Comparison of ENCODE assay signal across 2 cellular contexts in genomic region chr6:169162249-169162967, GRCh38.
TF ChIP-seq lines count a peak whose summit lies in the region.

No MANE protein-coding gene starts in this region.

TF ChIP-seq in HCT116, 20 proteins besides CTCF, POLR2A, EP300 and RAD21:
- TF ChIP-seq EZH2 (IDR thresholded peaks at IDR 0.05) (no peak), ZNF274 (IDR thresholded peaks at IDR 0.05; ENCODE audit: low read depth, low read length) (no peak)
TF ChIP-seq in HCT116: peak in this region for 0.

TF ChIP-seq in HepG2, 621 proteins besides CTCF, POLR2A, EP300 and RAD21:
- no peak for TF ChIP-seq PRMT3 (CRISPR knock-in tag; IDR thresholded peaks at IDR 0.05; ENCODE audit: borderline replicate concordance, low read depth)
TF ChIP-seq in HepG2: peak in this region for 0.
